17 cellular contexts compared by ENCODE assay signal in genomic region chr12:53972152-53972702, GRCh38. TPM values are rescaled to one million over a fixed set of nuclear protein-coding genes. Genes with fewer than 3 reads are reported as not detected.
DNase-seq lines count a peak whose midpoint lies in the region; ATAC-seq, FAIRE-seq and TF ChIP-seq lines count a peak whose summit lies in the region.
"Had no signal": no experiment of that assay in that cellular context is flagged by ENCODE, and none has a peak within 500 bp of the region (broad histone marks: within the 10 kb centered on the region; RNA-seq: fewer than 3 reads in every experiment).

No MANE protein-coding gene starts in this region.

- SMC1A ChIA-PET in GM12878 (lab: Charles Lee; ENCODE audit: uncharacterized antibody, unreplicated experiment), result no interaction called here

- peak overlapping the region; percentile 69 for H2BK15ac ChIP-seq in mesenchymal stem cell (ENCODE audit: low read depth, poor library complexity, severe bottlenecking)

- FAIRE-seq in GM12878 (lab: Jason Lieb, UNC), result no peak

- no peak for TF ChIP-seq CTCF in HEK293 (tag by site-specific recombination; IDR thresholded peaks at IDR 0.05)
- TF ChIP-seq CTCF in GM12878 (IDR thresholded peaks at IDR 0.05 in 2 of 3, conservative IDR thresholded peaks at IDR 0.05 in 1 of 3; ENCODE audit: control insufficient read depth in 2 of 3, extremely low read depth in 1 of 3, insufficient read depth in 1 of 3, low read depth in 3 of 3, low read length in 3 of 3), result no peak
- no peak for TF ChIP-seq CTCF in left ventricle myocardium inferior (IDR thresholded peaks at IDR 0.05; ENCODE audit: borderline replicate concordance)

- H2BK12ac ChIP-seq in mesenchymal stem cell (ENCODE audit: low read length in 2 of 2), result no peak overlapping the region

- H3K79me1 ChIP-seq in mesenchymal stem cell (replicated peaks; ENCODE audit: low read length, poor library complexity, severe bottlenecking), result no peaks in the 10 kb centered on the region

- RAD21 ChIA-PET in GM12878 (lab: Charles Lee; ENCODE audit: unreplicated experiment), result no interaction called here

- no peak overlapping the region for H3K4ac ChIP-seq in mesenchymal stem cell (ENCODE audit: low read depth in 1 of 2, low read length in 2 of 2)

- no peak for TF ChIP-seq POLR2A in GM12878 (IDR thresholded peaks at IDR 0.05; ENCODE audit: low read depth, low read length)

- in situ Hi-C loops in GM12878 (cut with MboI), result no loop called here

- 65% methylated on average over 9 of the region's 9 CpGs for WGBS in GM12878 (ENCODE audit: insufficient coverage, insufficient replicate concordance, low lambda C conversion rate, missing lambda C conversion rate)
- WGBS in mesenchymal stem cell, result 54% methylated on average over 9 of the region's 9 CpGs

- CTCF ChIA-PET in HEK293 (lab: Yijun Ruan, JAX) (interaction anchor here (0.6 to 1.5 kb wide), 3 partner anchors 13 to 363 kb away, joined by 3 to 6 read pairs (median 3); partner anchors contain the start of gene HOXC10), GM12878 (lab: Yijun Ruan, JAX) (no interaction called here)

- no peak overlapping the region for H3K14ac ChIP-seq in mesenchymal stem cell (ENCODE audit: low read length in 2 of 2)

- H3K4me2 ChIP-seq in GM12878 (ENCODE audit: control insufficient read depth, insufficient read depth) (no peak overlapping the region), mesenchymal stem cell (ENCODE audit: low read length, poor library complexity, severe bottlenecking) (no peak overlapping the region)

- H2AFZ ChIP-seq in GM12878 (ENCODE audit: control insufficient read depth, low read depth, low read length), result no peak overlapping the region
- H2AFZ ChIP-seq in mesenchymal stem cell (ENCODE audit: low read depth, low read length), result no peak overlapping the region

- no peaks in the 10 kb centered on the region for H3K9me3 ChIP-seq in HEK293 (ENCODE audit: control insufficient read depth, insufficient read depth, low read depth, low read length)
- H3K9me3 ChIP-seq in GM12878 (replicated peaks; ENCODE audit: control insufficient read depth, insufficient read depth, low read length), result no peaks in the 10 kb centered on the region; the same call in 1 of the 3 replicates
- no peaks in the 10 kb centered on the region for H3K9me3 ChIP-seq in mesenchymal stem cell (ENCODE audit: control insufficient read depth, low read length)
- H3K9me3 ChIP-seq in left ventricle myocardium inferior (replicated peaks), result no peaks in the 10 kb centered on the region
- H3K9me3 ChIP-seq: body of pancreas had no signal

- H3K9ac ChIP-seq in GM12878 (ENCODE audit: control insufficient read depth, insufficient read depth, low read length) (no peak overlapping the region), mesenchymal stem cell (ENCODE audit: low read length) (peak overlapping the region; percentile 84)

- ATAC-seq in GM12878, result no peak
- no peak for ATAC-seq in GM21576 (IDR thresholded peaks at IDR 0.05; ENCODE audit: unreplicated experiment)
- ATAC-seq: body of pancreas, right cardiac atrium had no signal

- H3K23ac ChIP-seq in mesenchymal stem cell (ENCODE audit: low read length in 2 of 2), result no peak overlapping the region

- no peak overlapping the region; the same call in 1 of the 2 replicates for H3K27ac ChIP-seq in HEK293 (ENCODE audit: extremely low read depth, low read depth, low read length)
- H3K27ac ChIP-seq in GM12878 (ENCODE audit: control insufficient read depth, insufficient read depth), result no peak overlapping the region
- H3K27ac ChIP-seq in mesenchymal stem cell (ENCODE audit: low read length, poor library complexity, severe bottlenecking), result no peak overlapping the region
- no peak overlapping the region for H3K27ac ChIP-seq in left ventricle myocardium inferior (replicated peaks)
- H3K27ac ChIP-seq: body of pancreas had no signal

- DNase-seq in AG20443 (ENCODE audit: low spot score), result peak; percentile 45
- DNase-seq in GM12878 (ENCODE audit: low read depth, low spot score), result no peak
- no peak for DNase-seq in mesenchymal stem cell
- DNase-seq in SHP77 (lab: John Stamatoyannopoulos, UW), result no peak
- no peak for DNase-seq in NK-92 treated with Interleukin-12 subunit alpha and Interleukin-12 subunit beta, amount 100 ng/mL, for 24 hours (lab: John Stamatoyannopoulos, UW)
- no peak for DNase-seq in left ventricle myocardium inferior
- DNase-seq: activated B cell treated with CpG ODN at 0.5 μM for 24 hours, AML-193, body of pancreas, NCI-H1092 treated with DMSO at 0.1 percent for 48 hours, right cardiac atrium had no signal

- intact Hi-C loops in GM12878 (cut with micrococcal nuclease; ENCODE audit: unreplicated experiment) (no loop called here), left ventricle myocardium inferior (cut with micrococcal nuclease) (no loop called here)

- H2BK5ac ChIP-seq in mesenchymal stem cell (ENCODE audit: low read depth, low read length, poor library complexity, severe bottlenecking), result no peak overlapping the region

- H4K8ac ChIP-seq in mesenchymal stem cell (ENCODE audit: low read length), result no peak overlapping the region

- no peak overlapping the region for H2BK120ac ChIP-seq in mesenchymal stem cell (ENCODE audit: low read depth, low read length)

- H3K36me3 ChIP-seq in HEK293 (ENCODE audit: control insufficient read depth in 2 of 2, insufficient read depth in 1 of 2, low read length in 2 of 2) (no peaks in the 10 kb centered on the region), GM12878 (ENCODE audit: control insufficient read depth in 2 of 2, insufficient read depth in 2 of 2, low read length in 1 of 2) (no peaks in the 10 kb centered on the region), mesenchymal stem cell (ENCODE audit: control insufficient read depth in 1 of 2, insufficient read depth in 2 of 2, low read depth in 1 of 2, low read length in 2 of 2) (no peaks in the 10 kb centered on the region), left ventricle myocardium inferior (no peaks in the 10 kb centered on the region)

- peaks cover 62% of the 10 kb centered on the region for H3K4me1 ChIP-seq in HEK293 (ENCODE audit: control insufficient read depth, insufficient read depth, low read length)
- no peaks in the 10 kb centered on the region; the same call in 1 of the 2 replicates for H3K4me1 ChIP-seq in GM12878 (ENCODE audit: control insufficient read depth, insufficient read depth, low read length)
- H3K4me1 ChIP-seq in mesenchymal stem cell (ENCODE audit: control insufficient read depth, insufficient read depth, low read depth, low read length), result peaks cover 21% of the 10 kb centered on the region
- H3K4me1 ChIP-seq in left ventricle myocardium inferior, result peaks cover 27% of the 10 kb centered on the region

- no peak overlapping the region for H3K18ac ChIP-seq in mesenchymal stem cell (ENCODE audit: low read depth in 1 of 2, low read length in 2 of 2)

- no peak for TF ChIP-seq EP300 in GM12878 (IDR thresholded peaks at IDR 0.05; ENCODE audit: borderline replicate concordance in 1 of 2, control insufficient read depth in 1 of 2, low read depth in 2 of 2, low read length in 2 of 2)

- H3K27me3 ChIP-seq in GM12878 (replicated peaks in 1 of 2; ENCODE audit: control insufficient read depth in 2 of 2, insufficient read depth in 2 of 2, low read length in 1 of 2), result peaks cover 27 to 38% of the 10 kb centered on the region in 2 experiments
- H3K27me3 ChIP-seq in mesenchymal stem cell (ENCODE audit: control insufficient read depth in 1 of 2, insufficient read depth in 1 of 2, low read length in 2 of 2), result peaks cover 80 to 94% of the 10 kb centered on the region in 2 experiments
- peaks cover 100% of the 10 kb centered on the region for H3K27me3 ChIP-seq in left ventricle myocardium inferior (ENCODE audit: low read depth)

- no peaks in the 10 kb centered on the region; the same call in 1 of the 2 replicates for H4K20me1 ChIP-seq in GM12878 (ENCODE audit: control insufficient read depth, insufficient read depth)

- TF ChIP-seq RAD21 in GM12878 (IDR thresholded peaks at IDR 0.05; ENCODE audit: insufficient read depth, low read depth, low read length), result no peak

- no TSS peak for BruUV-seq in GM12878 (replicated peaks; lab: Mats Ljungman, UMichigan)

- POLR2A ChIA-PET in HEK293 (lab: Yijun Ruan, JAX), result interaction anchor here (0.6 kb wide), 1 partner anchor 381 kb away, joined by 5 read pairs; no protein-coding TSS in a partner anchor
- POLR2A ChIA-PET in GM12878 (lab: Charles Lee), result no interaction called here

- no peak overlapping the region for H3K4me3 ChIP-seq in HEK293 (ENCODE audit: low read depth, low read length)
- no peak overlapping the region for H3K4me3 ChIP-seq in GM12878
- peak overlapping the region in 1 of 2 experiments; percentile 83 for H3K4me3 ChIP-seq in mesenchymal stem cell (ENCODE audit: insufficient read depth in 1 of 2, low read depth in 1 of 2, low read length in 2 of 2)
- H3K4me3 ChIP-seq in left ventricle myocardium inferior, result no peak overlapping the region
- H3K4me3 ChIP-seq: body of pancreas had no signal

- H3K79me2 ChIP-seq in GM12878 (ENCODE audit: control insufficient read depth, insufficient read depth, low read length), result no peaks in the 10 kb centered on the region

- H4K91ac ChIP-seq in mesenchymal stem cell (ENCODE audit: low read length), result no peak overlapping the region

- no peak overlapping the region for H2AK5ac ChIP-seq in mesenchymal stem cell (ENCODE audit: low read length, severe bottlenecking)

RNA-seq across cellular contexts. Expression of gene HOXC11, which starts 0.7 kb away (rescaled TPM):
- total RNA-seq in GM12878 (2013; cell fraction: nucleolus; rRNA removed), result not detected in 2 replicates
- total RNA-seq in GM12878 (2014; rRNA removed), result not detected in 2 replicates
- not detected in 2 replicates for total RNA-seq in GM12878 (2014; rRNA removed; fragmentation: Illumina TruSeq; extraction: Trizol)
- total RNA-seq in GM12878 (2021), result not detected in 2 replicates
- 0.12 TPM for polyA plus RNA-seq in GM12878 (2011; ENCODE audit: low read depth)
- polyA plus RNA-seq in GM12878 (2011; rRNA removed), result not detected in 2 replicates
- polyA plus RNA-seq in GM12878 (2011; cell fraction: cytosol; rRNA removed), result not detected in 2 replicates
- polyA plus RNA-seq in GM12878 (2011; cell fraction: nucleus; rRNA removed), result not detected in 2 replicates
- not detected in 2 replicates for polyA plus RNA-seq in GM12878 (2012)
- polyA plus RNA-seq in GM12878 (2014; fragmentation: Illumina TruSeq; extraction: Trizol), result not detected in 2 replicates
- polyA plus RNA-seq in GM12878 (2014; fragmentation: Nextera tagmentation; extraction: Ambion mirVana), result not detected
- not detected in 2 replicates for polyA plus RNA-seq in GM12878 (2014; rRNA removed)
- not detected for polyA plus RNA-seq in GM12878 (2016; fragmentation: Nextera tagmentation; extraction: Ambion mirVana)
- not detected in 2 replicates for polyA minus RNA-seq in GM12878 (2011; rRNA and poly(A)+ RNA removed)
- polyA minus RNA-seq in GM12878 (2011; cell fraction: cytosol; rRNA and poly(A)+ RNA removed), result 0.73 TPM in 1 of 2 replicates, not detected in the other
- polyA minus RNA-seq in GM12878 (2011; cell fraction: nucleus; rRNA and poly(A)+ RNA removed), result not detected in 2 replicates
- 1.1 TPM for polyA plus RNA-seq in mesenchymal stem cell (2013, experiment 1 of 2)
- polyA plus RNA-seq in mesenchymal stem cell (2013, experiment 2 of 2), result 0.97 TPM
- not detected for total RNA-seq in left ventricle myocardium inferior
- total RNA-seq: activated B cell treated with CpG ODN at 0.5 μM for 24 hours, body of pancreas, fibroblast of lung, right cardiac atrium had no signal
- polyA plus RNA-seq: fibroblast of lung, neural cell, right cardiac atrium had no signal

RNA-seq across cellular contexts. Expression of gene HOTAIR, which starts 2.5 kb away (rescaled TPM):
- total RNA-seq in GM12878 (2013; cell fraction: nucleolus; rRNA removed), result not detected in 2 replicates
- not detected in 2 replicates for total RNA-seq in GM12878 (2014; rRNA removed)
- total RNA-seq in GM12878 (2014; rRNA removed; fragmentation: Illumina TruSeq; extraction: Trizol), result not detected in 2 replicates
- total RNA-seq in GM12878 (2021), result not detected in 2 replicates
- not detected for polyA plus RNA-seq in GM12878 (2011; ENCODE audit: low read depth)
- not detected in 2 replicates for polyA plus RNA-seq in GM12878 (2011; rRNA removed)
- polyA plus RNA-seq in GM12878 (2011; cell fraction: cytosol; rRNA removed), result not detected in 2 replicates
- not detected in 2 replicates for polyA plus RNA-seq in GM12878 (2011; cell fraction: nucleus; rRNA removed)
- polyA plus RNA-seq in GM12878 (2012), result not detected in 2 replicates
- not detected in 2 replicates for polyA plus RNA-seq in GM12878 (2014; fragmentation: Illumina TruSeq; extraction: Trizol)
- not detected for polyA plus RNA-seq in GM12878 (2014; fragmentation: Nextera tagmentation; extraction: Ambion mirVana)
- not detected in 2 replicates for polyA plus RNA-seq in GM12878 (2014; rRNA removed)
- polyA plus RNA-seq in GM12878 (2016; fragmentation: Nextera tagmentation; extraction: Ambion mirVana), result not detected
- polyA minus RNA-seq in GM12878 (2011; rRNA and poly(A)+ RNA removed), result not detected in 2 replicates
- not detected in 2 replicates for polyA minus RNA-seq in GM12878 (2011; cell fraction: cytosol; rRNA and poly(A)+ RNA removed)
- not detected in 2 replicates for polyA minus RNA-seq in GM12878 (2011; cell fraction: nucleus; rRNA and poly(A)+ RNA removed)
- polyA plus RNA-seq in mesenchymal stem cell (2013, experiment 1 of 2), result 2.4 TPM
- polyA plus RNA-seq in mesenchymal stem cell (2013, experiment 2 of 2), result 1.7 TPM
- not detected for total RNA-seq in left ventricle myocardium inferior
- total RNA-seq: activated B cell treated with CpG ODN at 0.5 μM for 24 hours, body of pancreas, fibroblast of lung, right cardiac atrium had no signal
- polyA plus RNA-seq: fibroblast of lung, neural cell, right cardiac atrium had no signal

RNA-seq across cellular contexts. Expression of gene HOXC10, which starts 12.7 kb away (rescaled TPM):
- not detected in 2 replicates for total RNA-seq in GM12878 (2013; cell fraction: nucleolus; rRNA removed)
- not detected in 2 replicates for total RNA-seq in GM12878 (2014; rRNA removed)
- total RNA-seq in GM12878 (2014; rRNA removed; fragmentation: Illumina TruSeq; extraction: Trizol), result not detected in 2 replicates
- 0.59 TPM in 1 of 2 replicates, not detected in the other for total RNA-seq in GM12878 (2021)
- polyA plus RNA-seq in GM12878 (2011; ENCODE audit: low read depth), result not detected
- polyA plus RNA-seq in GM12878 (2011; rRNA removed), result not detected in 2 replicates
- 0.03 TPM in 1 of 2 replicates, not detected in the other for polyA plus RNA-seq in GM12878 (2011; cell fraction: cytosol; rRNA removed)
- polyA plus RNA-seq in GM12878 (2011; cell fraction: nucleus; rRNA removed), result not detected in 2 replicates
- not detected in 2 replicates for polyA plus RNA-seq in GM12878 (2012)
- polyA plus RNA-seq in GM12878 (2014; fragmentation: Illumina TruSeq; extraction: Trizol), result not detected in 2 replicates
- polyA plus RNA-seq in GM12878 (2014; fragmentation: Nextera tagmentation; extraction: Ambion mirVana), result not detected
- not detected in 2 replicates for polyA plus RNA-seq in GM12878 (2014; rRNA removed)
- polyA plus RNA-seq in GM12878 (2016; fragmentation: Nextera tagmentation; extraction: Ambion mirVana), result not detected
- not detected in 2 replicates for polyA minus RNA-seq in GM12878 (2011; rRNA and poly(A)+ RNA removed)
- not detected in 2 replicates for polyA minus RNA-seq in GM12878 (2011; cell fraction: cytosol; rRNA and poly(A)+ RNA removed)
- 0.24 TPM in 1 of 2 replicates, not detected in the other for polyA minus RNA-seq in GM12878 (2011; cell fraction: nucleus; rRNA and poly(A)+ RNA removed)
- 8.9 TPM for polyA plus RNA-seq in mesenchymal stem cell (2013, experiment 1 of 2)
- 9.4 TPM for polyA plus RNA-seq in mesenchymal stem cell (2013, experiment 2 of 2)
- not detected for total RNA-seq in left ventricle myocardium inferior
- total RNA-seq: activated B cell treated with CpG ODN at 0.5 μM for 24 hours, body of pancreas, fibroblast of lung, right cardiac atrium had no signal
- polyA plus RNA-seq: neural cell, right cardiac atrium had no signal

RNA-seq across cellular contexts. Expression of gene HOXC12, which starts 17.5 kb away (rescaled TPM):
- not detected in 2 replicates for total RNA-seq in GM12878 (2013; cell fraction: nucleolus; rRNA removed)
- total RNA-seq in GM12878 (2014; rRNA removed), result not detected in 2 replicates
- not detected in 2 replicates for total RNA-seq in GM12878 (2014; rRNA removed; fragmentation: Illumina TruSeq; extraction: Trizol)
- not detected in 2 replicates for total RNA-seq in GM12878 (2021)
- polyA plus RNA-seq in GM12878 (2011; ENCODE audit: low read depth), result not detected
- polyA plus RNA-seq in GM12878 (2011; rRNA removed), result not detected in 2 replicates
- not detected in 2 replicates for polyA plus RNA-seq in GM12878 (2011; cell fraction: cytosol; rRNA removed)
- not detected in 2 replicates for polyA plus RNA-seq in GM12878 (2011; cell fraction: nucleus; rRNA removed)
- polyA plus RNA-seq in GM12878 (2012), result not detected in 2 replicates
- not detected in 2 replicates for polyA plus RNA-seq in GM12878 (2014; fragmentation: Illumina TruSeq; extraction: Trizol)
- polyA plus RNA-seq in GM12878 (2014; fragmentation: Nextera tagmentation; extraction: Ambion mirVana), result not detected
- not detected in 2 replicates for polyA plus RNA-seq in GM12878 (2014; rRNA removed)
- polyA plus RNA-seq in GM12878 (2016; fragmentation: Nextera tagmentation; extraction: Ambion mirVana), result not detected
- polyA minus RNA-seq in GM12878 (2011; rRNA and poly(A)+ RNA removed), result not detected in 2 replicates
- not detected in 2 replicates for polyA minus RNA-seq in GM12878 (2011; cell fraction: cytosol; rRNA and poly(A)+ RNA removed)
- not detected in 2 replicates for polyA minus RNA-seq in GM12878 (2011; cell fraction: nucleus; rRNA and poly(A)+ RNA removed)
- not detected for polyA plus RNA-seq in mesenchymal stem cell (2013, experiment 1 of 2)
- polyA plus RNA-seq in mesenchymal stem cell (2013, experiment 2 of 2), result not detected
- total RNA-seq in left ventricle myocardium inferior, result not detected
- total RNA-seq: activated B cell treated with CpG ODN at 0.5 μM for 24 hours, body of pancreas, fibroblast of lung, OCI-LY7, right cardiac atrium, ureter had no signal
- polyA plus RNA-seq: fibroblast of lung, neural cell, right cardiac atrium had no signal

RNA-seq across cellular contexts. Expression of gene HOXC9, which starts 27.7 kb away (rescaled TPM):
- 0.69 TPM in 1 of 2 replicates, not detected in the other for total RNA-seq in GM12878 (2013; cell fraction: nucleolus; rRNA removed)
- total RNA-seq in GM12878 (2014; rRNA removed) (not detected in 2 replicates), GM12878 (2014; rRNA removed; fragmentation: Illumina TruSeq; extraction: Trizol) (not detected in 2 replicates), GM12878 (2021) (not detected in 2 replicates), left ventricle myocardium inferior (not detected)
- not detected for polyA plus RNA-seq in GM12878 (2011; ENCODE audit: low read depth)
- polyA plus RNA-seq in GM12878 (2011; rRNA removed) (not detected in 2 replicates), GM12878 (2014; fragmentation: Illumina TruSeq; extraction: Trizol) (not detected in 2 replicates), GM12878 (2014; fragmentation: Nextera tagmentation; extraction: Ambion mirVana) (not detected), GM12878 (2014; rRNA removed) (not detected in 2 replicates), GM12878 (2016; fragmentation: Nextera tagmentation; extraction: Ambion mirVana) (not detected)
- polyA plus RNA-seq in GM12878 (2011; cell fraction: cytosol; rRNA removed), result not detected in 2 replicates
- polyA plus RNA-seq in GM12878 (2011; cell fraction: nucleus; rRNA removed), result 0.09 TPM in 1 of 2 replicates, not detected in the other
- 0.07 TPM in 1 of 2 replicates, not detected in the other for polyA plus RNA-seq in GM12878 (2012)
- not detected in 2 replicates for polyA minus RNA-seq in GM12878 (2011; rRNA and poly(A)+ RNA removed)
- polyA minus RNA-seq in GM12878 (2011; cell fraction: cytosol; rRNA and poly(A)+ RNA removed), result not detected in 2 replicates
- polyA minus RNA-seq in GM12878 (2011; cell fraction: nucleus; rRNA and poly(A)+ RNA removed), result not detected in 2 replicates
- polyA plus RNA-seq in mesenchymal stem cell (2013, experiment 1 of 2), result 18.0 TPM
- 18.5 TPM for polyA plus RNA-seq in mesenchymal stem cell (2013, experiment 2 of 2)
- total RNA-seq: activated B cell treated with CpG ODN at 0.5 μM for 24 hours, body of pancreas, fibroblast of lung had no signal
- polyA plus RNA-seq: neural cell, right cardiac atrium had no signal
